18 cellular contexts compared by ENCODE assay signal in the genomic region with DNA sequence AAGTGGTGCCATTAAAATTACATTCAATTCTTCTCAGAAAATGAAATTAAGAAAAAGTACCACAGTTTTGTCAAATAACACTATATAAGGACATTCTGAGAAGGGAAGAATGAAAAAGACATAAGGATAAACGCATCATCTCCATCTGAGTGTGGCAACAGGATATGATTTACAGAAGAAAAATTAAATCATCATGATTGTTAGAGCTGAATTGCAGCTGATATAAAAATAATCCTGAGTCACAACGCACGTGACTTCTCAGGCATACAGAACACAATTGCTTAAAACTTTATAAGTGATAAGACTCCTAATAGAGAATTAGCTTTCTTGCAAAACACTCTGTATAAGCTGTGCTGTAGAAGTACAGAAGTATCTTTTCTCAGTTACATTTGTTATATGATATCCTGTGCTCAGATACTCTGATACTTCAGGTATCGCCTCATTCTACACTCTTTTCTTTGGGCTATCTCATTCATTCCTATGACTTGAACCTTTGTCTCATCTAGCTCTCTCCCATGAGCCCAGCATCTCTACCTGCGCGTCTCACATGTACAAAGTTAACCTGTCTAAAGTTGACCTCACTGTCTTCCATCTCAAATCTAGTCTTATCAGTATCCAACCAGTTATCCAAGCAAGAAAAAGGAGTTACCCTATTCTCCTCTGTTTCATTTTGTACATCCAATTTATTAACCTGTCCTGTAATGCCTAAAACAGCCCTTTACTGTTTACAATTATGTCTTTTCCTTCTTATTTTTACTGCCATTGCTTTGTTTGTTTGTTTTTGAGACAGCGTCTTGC.
DNase-seq lines count a peak whose midpoint lies in the region; ATAC-seq and TF ChIP-seq lines count a peak whose summit lies in the region.
"Had no signal": no experiment of that assay in that cellular context is flagged by ENCODE, and none has a peak within 500 bp of the region (broad histone marks: within the 10 kb centered on the region; RNA-seq: fewer than 3 reads in every experiment).

No MANE protein-coding gene starts in this region.

- peaks cover 64% of the 10 kb centered on the region for H3K4me1 Mint-ChIP-seq in chondrocyte (ENCODE audit: low read depth)
- H3K4me1 Mint-ChIP-seq: activated naive CD8-positive, alpha-beta T cell treated with anti-CD3 and anti-CD28 coated beads, Interleukin-2, amount 50 U/mL, for 24 hours had no signal

- H3K36me3 Mint-ChIP-seq in chondrocyte (ENCODE audit: low read depth) = peaks cover 4% of the 10 kb centered on the region

- peak overlapping the region; percentile 99 for H3K27ac ChIP-seq in ACC112 (ENCODE audit: low read depth, low read length)
- H3K27ac ChIP-seq in mesenchymal stem cell (ENCODE audit: low read length, poor library complexity, severe bottlenecking) = no peak overlapping the region
- H3K27ac ChIP-seq: left ventricle myocardium inferior had no signal

- no peak overlapping the region for H3K4ac ChIP-seq in mesenchymal stem cell (ENCODE audit: low read depth in 1 of 2, low read length in 2 of 2)

- H3K9ac ChIP-seq in mesenchymal stem cell (ENCODE audit: low read length) = peak overlapping the region; percentile 43

- H3K4me3 ChIP-seq in ACC112 (ENCODE audit: low read depth, low read length) = 0 out of 2 replicates have a peak overlapping the region, but pooled peaks have one; percentile 12
- no peak overlapping the region for H3K4me3 ChIP-seq in mesenchymal stem cell (ENCODE audit: insufficient read depth in 1 of 2, low read depth in 1 of 2, low read length in 2 of 2)
- H3K4me3 ChIP-seq: left ventricle myocardium inferior had no signal

- no peak overlapping the region for H2BK5ac ChIP-seq in mesenchymal stem cell (ENCODE audit: low read depth, low read length, poor library complexity, severe bottlenecking)

- no peak overlapping the region for H3K23ac ChIP-seq in mesenchymal stem cell (ENCODE audit: low read length in 2 of 2)

- H4K8ac ChIP-seq in mesenchymal stem cell (ENCODE audit: low read length) = no peak overlapping the region

- H3K27me3 ChIP-seq in ACC112 (ENCODE audit: insufficient read depth, low read length) (no peaks in the 10 kb centered on the region), mesenchymal stem cell (ENCODE audit: control insufficient read depth in 1 of 2, insufficient read depth in 1 of 2, low read length in 2 of 2) (no peaks in the 10 kb centered on the region)

- H3K79me1 ChIP-seq in mesenchymal stem cell (replicated peaks; ENCODE audit: low read length, poor library complexity, severe bottlenecking) = no peaks in the 10 kb centered on the region

- no peak overlapping the region for H4K91ac ChIP-seq in mesenchymal stem cell (ENCODE audit: low read length)

- TF ChIP-seq CTCF in chondrocyte (IDR thresholded peaks at IDR 0.05) = no peak

- H3K4me3 Mint-ChIP-seq in chondrocyte (ENCODE audit: unreplicated experiment) = no peak overlapping the region
- H3K4me3 Mint-ChIP-seq: activated naive CD8-positive, alpha-beta T cell treated with anti-CD3 and anti-CD28 coated beads, Interleukin-2, amount 50 U/mL, for 24 hours had no signal

- H2AK5ac ChIP-seq in mesenchymal stem cell (ENCODE audit: low read length, severe bottlenecking) = peak overlapping the region; percentile 65

- WGBS in mesenchymal stem cell = 98% methylated on average over 4 of the region's 7 CpGs

- no peaks in the 10 kb centered on the region for H3K9me3 ChIP-seq in mesenchymal stem cell (ENCODE audit: control insufficient read depth, low read length)
- H3K9me3 ChIP-seq: left ventricle myocardium inferior had no signal

- no peak overlapping the region for H3K14ac ChIP-seq in mesenchymal stem cell (ENCODE audit: low read length in 2 of 2)

- H3K36me3 ChIP-seq in ACC112 (ENCODE audit: insufficient read depth, low read length) (no peaks in the 10 kb centered on the region), mesenchymal stem cell (ENCODE audit: control insufficient read depth in 1 of 2, insufficient read depth in 2 of 2, low read depth in 1 of 2, low read length in 2 of 2) (no peaks in the 10 kb centered on the region)
- H3K36me3 ChIP-seq: left ventricle myocardium inferior had no signal

- peak; percentile 77 for DNase-seq in M059J (ENCODE audit: low read depth)
- no peak for DNase-seq in chondrocyte (ENCODE audit: low spot score)
- no peak for DNase-seq in mesenchymal stem cell
- no peak for DNase-seq in cortex of kidney (lab: John Stamatoyannopoulos, UW)
- DNase-seq in NCI-H82 treated with DMSO at 0.1 percent for 48 hours (lab: John Stamatoyannopoulos, UW; ENCODE audit: unreplicated experiment) = no peak
- DNase-seq: activated CD4-positive, CD25-positive, alpha-beta regulatory T cell treated with anti-CD3 and anti-CD28 coated beads, Interleukin-2, amount 50 U/mL, for 72 hours; activated naive CD8-positive, alpha-beta T cell treated with anti-CD3 and anti-CD28 coated beads, Interleukin-2, amount 50 U/mL, for 24 hours; activated T-cell treated with anti-CD3 and anti-CD28 coated beads, Interleukin-2, amount 50 U/mL, for 1 hour; DMS53; effector CD4-positive, alpha-beta T cell; left ventricle myocardium inferior; MV-4-11; NCI-H2171 treated with DMSO at 0.1 percent for 48 hours; substantia nigra; T-helper 1 cell had no signal

- no peak overlapping the region for H2BK15ac ChIP-seq in mesenchymal stem cell (ENCODE audit: low read depth, poor library complexity, severe bottlenecking)

- no peak overlapping the region for H2AFZ ChIP-seq in ACC112 (ENCODE audit: low read length, unreplicated experiment)
- no peak overlapping the region for H2AFZ ChIP-seq in mesenchymal stem cell (ENCODE audit: low read depth, low read length)

- peak overlapping the region; percentile 86 for H3K27ac Mint-ChIP-seq in chondrocyte (ENCODE audit: unreplicated experiment)
- H3K27ac Mint-ChIP-seq: activated naive CD8-positive, alpha-beta T cell treated with anti-CD3 and anti-CD28 coated beads, Interleukin-2, amount 50 U/mL, for 24 hours had no signal

- ATAC-seq in HG03175 (IDR thresholded peaks at IDR 0.05; ENCODE audit: unreplicated experiment) (no peak), HG02884 (IDR thresholded peaks at IDR 0.05; ENCODE audit: unreplicated experiment) (no peak)
- ATAC-seq: activated naive CD8-positive, alpha-beta T cell treated with anti-CD3 and anti-CD28 coated beads, Interleukin-2, amount 50 U/mL, for 24 hours had no signal

- peaks cover 56% of the 10 kb centered on the region for H3K4me1 ChIP-seq in ACC112 (ENCODE audit: control insufficient read depth, insufficient read depth, low read length, unreplicated experiment)
- H3K4me1 ChIP-seq in mesenchymal stem cell (ENCODE audit: control insufficient read depth, insufficient read depth, low read depth, low read length) = peaks cover 2% of the 10 kb centered on the region
- H3K4me1 ChIP-seq: left ventricle myocardium inferior had no signal

- H2BK12ac ChIP-seq in mesenchymal stem cell (ENCODE audit: low read length in 2 of 2) = no peak overlapping the region

- no peak overlapping the region for H2BK120ac ChIP-seq in mesenchymal stem cell (ENCODE audit: low read depth, low read length)

- H3K9me3 Mint-ChIP-seq in chondrocyte (ENCODE audit: low read depth) = peaks cover 17% of the 10 kb centered on the region
- H3K9me3 Mint-ChIP-seq: activated naive CD8-positive, alpha-beta T cell treated with anti-CD3 and anti-CD28 coated beads, Interleukin-2, amount 50 U/mL, for 24 hours had no signal

- no peaks in the 10 kb centered on the region for H3K79me2 ChIP-seq in ACC112 (ENCODE audit: control insufficient read depth, insufficient read depth, low read length, unreplicated experiment)

- H3K4me2 ChIP-seq in mesenchymal stem cell (ENCODE audit: low read length, poor library complexity, severe bottlenecking) = no peak overlapping the region

- H3K18ac ChIP-seq in mesenchymal stem cell (ENCODE audit: low read depth in 1 of 2, low read length in 2 of 2) = no peak overlapping the region

- H3K27me3 Mint-ChIP-seq in chondrocyte (ENCODE audit: low read depth) = no peaks in the 10 kb centered on the region
